In genomic region chr7:38191791-38192190, GRCh38 we compare ENCODE assay signal across 2 cellular contexts.
TF ChIP-seq lines count a peak whose summit lies in the region.

No MANE protein-coding gene starts in this region.

TF ChIP-seq in A549, 52 proteins besides CTCF, POLR2A, EP300 and RAD21 (continued from another document):
- TF ChIP-seq JUN (IDR thresholded peaks at IDR 0.05), result no peak

TF ChIP-seq in WTC11, 78 proteins besides CTCF, POLR2A, EP300 and RAD21 (continued from another document):
- no peak for TF ChIP-seq SP1 (CRISPR knock-in tag; conservative IDR thresholded peaks at IDR 0.05)
